Comparison of ENCODE assay signal across 8 cellular contexts in genomic region chr6:37242429-37243052, GRCh38. TPM values are rescaled to one million over a fixed set of nuclear protein-coding genes. Genes with fewer than 3 reads are reported as not detected.
DNase-seq lines count a peak whose midpoint lies in the region; ATAC-seq, FAIRE-seq and TF ChIP-seq lines count a peak whose summit lies in the region.

No MANE protein-coding gene starts in this region.

- TF ChIP-seq CTCF in epithelial cell of esophagus (IDR thresholded peaks at IDR 0.05; ENCODE audit: insufficient read depth, low read depth, low read length, missing control alignments) (no peak), pancreas (IDR thresholded peaks at IDR 0.05) (no peak)

- peaks cover 17 to 44% (median 19%) of the 10 kb centered on the region in 3 donors for H3K4me1 ChIP-seq in pancreas

- H3K4me3 ChIP-seq in epithelial cell of esophagus (ENCODE audit: low read length) (no peak overlapping the region), pancreas (no peak overlapping the region)

- DNase-seq in Daoy (ENCODE audit: low read depth): peak; percentile 94
- DNase-seq in NCI-H2196 treated with DMSO at 0.1 percent for 48 hours (lab: John Stamatoyannopoulos, UW; ENCODE audit: unreplicated experiment): peak; percentile 14
- DNase-seq in epithelial cell of esophagus (ENCODE audit: low read depth): peak; percentile 98
- peak in 1 of 6 donors; percentile 40 for DNase-seq in pancreas
- DNase-seq in G401 (ENCODE audit: low spot score): no peak
- no peak for DNase-seq in posterior vena cava (ENCODE audit: low spot score)

- WGBS in pancreas, 2 donors: 94 to 100% methylated on average over 1 of the region's 1 CpG

- no peaks in the 10 kb centered on the region for H3K36me3 ChIP-seq in pancreas

- no peak for FAIRE-seq in pancreas (lab: Jason Lieb, UNC)

- intact Hi-C loops in pancreas (cut with DNase I) (no loop called here), posterior vena cava (cut with DNase I) (no loop called here)

- in situ Hi-C loops in G401 (cut with HindIII; ENCODE audit: low sequenced_read_pairs): no loop called here

- H3K9me3 ChIP-seq in pancreas: no peaks in the 10 kb centered on the region

- H3K27ac ChIP-seq in pancreas: peak overlapping the region in 3 of 4 donors; percentile 6 to 90 (median 85)

- ATAC-seq in pancreas (peak in 3 of 4 donors; percentile 11 to 26 (median 16)), HG02852 (IDR thresholded peaks at IDR 0.05; ENCODE audit: unreplicated experiment) (no peak), GM18867 (IDR thresholded peaks at IDR 0.05; ENCODE audit: unreplicated experiment) (no peak)

- no peaks in the 10 kb centered on the region for H3K27me3 ChIP-seq in pancreas

RNA-seq across cellular contexts. Expression of gene TBC1D22B, which starts 15.0 kb away (rescaled TPM):
- total RNA-seq in Daoy (2014; rRNA removed; shearing (Covaris generic)): 6.1 and 7.7 TPM in 2 replicates
- total RNA-seq in pancreas (1 to 10 TPM; 5.1 to 9.0 (median 6.3) TPM), posterior vena cava (1 to 10 TPM; 6.2 to 8.5 TPM)
- 1 to 10 TPM; 4.3 to 6.6 TPM for polyA plus RNA-seq in pancreas
- 6.7 and 12.0 TPM in 2 replicates for total RNA-seq in G401 (2014; rRNA removed; shearing (Covaris generic))

RNA-seq across cellular contexts. Expression of gene TMEM217, which starts 15.4 kb away (rescaled TPM):
- total RNA-seq in Daoy (2014; rRNA removed; shearing (Covaris generic)): 0.12 and 0.40 TPM in 2 replicates
- 1 to 10 TPM in 3 of 6 donors, under 1 TPM in 3; 0.19 to 2.1 (median 0.94) TPM for total RNA-seq in pancreas
- polyA plus RNA-seq in pancreas: 1 to 10 TPM; 1.4 to 1.7 TPM
- 1.2 and 1.4 TPM in 2 replicates for total RNA-seq in G401 (2014; rRNA removed; shearing (Covaris generic))
- 1 to 10 TPM in 1 of 2 donors, under 1 TPM in 1; 0.56 to 2.0 TPM for total RNA-seq in posterior vena cava

Comparison
In these comparisons a context has a peak if more than half of its experiments do, and no peak if none do; other contexts are left out.
1. DNase-seq: peak in Daoy (single experiment), NCI-H2196 treated with DMSO at 0.1 percent for 48 hours (single experiment) and epithelial cell of esophagus (single experiment); none in G401 (single experiment) and posterior vena cava (single experiment).
2. ATAC-seq: peak in pancreas (3 of 4); none in HG02852 (single experiment) and GM18867 (single experiment).